Comparison of ENCODE assay signal across 12 cellular contexts in the genomic region with DNA sequence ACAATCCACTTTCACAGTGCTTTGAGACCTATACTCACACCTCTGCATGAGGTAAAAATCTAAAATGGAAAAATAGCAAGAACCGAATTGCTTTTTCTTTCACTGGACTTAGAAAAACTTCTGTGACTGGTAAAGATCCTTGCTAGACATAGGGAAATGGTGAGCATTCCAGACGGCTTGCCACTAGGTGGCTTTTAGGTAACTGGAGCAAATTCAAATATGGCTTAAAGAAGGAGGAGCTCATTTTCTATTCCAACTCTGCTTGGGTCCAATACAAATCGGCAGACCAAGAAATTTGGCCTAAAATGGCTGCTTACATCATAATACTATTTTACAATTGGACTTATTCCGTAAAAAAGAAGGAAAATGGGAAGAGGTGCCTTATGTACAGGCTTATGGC.
DNase-seq lines count a peak whose midpoint lies in the region; ATAC-seq and TF ChIP-seq lines count a peak whose summit lies in the region.
"Had no signal": no experiment of that assay in that cellular context is flagged by ENCODE, and none has a peak within 500 bp of the region (broad histone marks: within the 10 kb centered on the region; RNA-seq: fewer than 3 reads in every experiment).

No MANE protein-coding gene starts in this region.

- no peaks in the 10 kb centered on the region for H3K27me3 ChIP-seq in SU-DHL-6 (ENCODE audit: low read length)
- H3K27me3 ChIP-seq: pancreas had no signal

- no peaks in the 10 kb centered on the region; the same call in 1 of the 2 replicates for H3K9me3 ChIP-seq in SU-DHL-6 (ENCODE audit: insufficient read depth, low read length)
- H3K9me3 ChIP-seq: pancreas had no signal

- no peaks in the 10 kb centered on the region for H3K9me2 ChIP-seq in SU-DHL-6 (replicated peaks; ENCODE audit: insufficient read depth, low read length)

- no peak for DNase-seq in AG09309 (ENCODE audit: low read depth)
- peak; percentile 35 for DNase-seq in HEK293T (ENCODE audit: extremely low spot score)
- DNase-seq in glutamatergic neuron = no peak
- no peak for DNase-seq in NCI-H2227 (lab: John Stamatoyannopoulos, UW; ENCODE audit: unreplicated experiment)
- no peak for DNase-seq in lower leg skin (ENCODE audit: low spot score in 2 of 2)
- DNase-seq: activated CD4-positive, alpha-beta T cell treated with anti-CD3 and anti-CD28 coated beads for 1 hour; NCI-H1048; pancreas; RPMI8226 had no signal

- no peak overlapping the region for H3K9ac ChIP-seq in SU-DHL-6 (ENCODE audit: low read length)

- H3K36me3 Mint-ChIP-seq in glutamatergic neuron (ENCODE audit: unreplicated experiment) = peaks cover 16% of the 10 kb centered on the region

- 69 to 85% methylated on average over 4 of the region's 4 CpGs for WGBS in lower leg skin, 2 donors

- H3K27ac ChIP-seq in SU-DHL-6 (ENCODE audit: low read depth, low read length) = no peak overlapping the region
- H3K27ac ChIP-seq: pancreas had no signal

- no peak overlapping the region for H3K4me3 Mint-ChIP-seq in glutamatergic neuron (ENCODE audit: unreplicated experiment)

- TF ChIP-seq CTCF in AG09309 (IDR thresholded peaks at IDR 0.05; ENCODE audit: control insufficient read depth, insufficient read depth, low read depth, low read length, missing control alignments) (peak; percentile 34), SU-DHL-6 (IDR thresholded peaks at IDR 0.05; ENCODE audit: insufficient read depth, low read length, poor library complexity, severe bottlenecking) (no peak), glutamatergic neuron (IDR thresholded peaks at IDR 0.05; ENCODE audit: partially characterized antibody, unreplicated experiment) (peak; percentile 58), lower leg skin (IDR thresholded peaks at IDR 0.05) (no peak)

- POLR2A ChIA-PET in HEK293T (lab: Yijun Ruan, JAX) = no interaction called here

- H3K4me2 ChIP-seq in SU-DHL-6 (ENCODE audit: low read depth, low read length, poor library complexity, severe bottlenecking) = no peak overlapping the region

- peaks cover 6% of the 10 kb centered on the region for H3K27me3 Mint-ChIP-seq in glutamatergic neuron (ENCODE audit: unreplicated experiment)

- CTCF ChIA-PET in HEK293T (lab: Yijun Ruan, JAX) = interaction anchor here (0.6 kb wide), 2 partner anchors 77 to 126 kb away, joined by 3 to 6 read pairs; no protein-coding TSS in a partner anchor

- no peaks in the 10 kb centered on the region for H3F3A ChIP-seq in SU-DHL-6 (ENCODE audit: insufficient read depth)

- no peak overlapping the region for H3K27ac Mint-ChIP-seq in glutamatergic neuron (ENCODE audit: unreplicated experiment)

- no peaks in the 10 kb centered on the region for H3K36me3 ChIP-seq in SU-DHL-6 (ENCODE audit: low read length)
- H3K36me3 ChIP-seq: pancreas had no signal

- no peaks in the 10 kb centered on the region for H3K79me2 ChIP-seq in SU-DHL-6 (ENCODE audit: insufficient read depth, low read length)

- no peak for TF ChIP-seq POLR2A in lower leg skin (IDR thresholded peaks at IDR 0.05)

- ATAC-seq in HG03159 (IDR thresholded peaks at IDR 0.05; ENCODE audit: unreplicated experiment) (no peak), HG03175 (IDR thresholded peaks at IDR 0.05; ENCODE audit: unreplicated experiment) (no peak)
- ATAC-seq: pancreas had no signal

- intact Hi-C loops in lower leg skin (cut with DNase I; ENCODE audit: low total_unique reads) = no loop called here

- H4K20me1 ChIP-seq in SU-DHL-6 (ENCODE audit: low read depth, low read length) = no peaks in the 10 kb centered on the region

- H3K4me1 Mint-ChIP-seq in glutamatergic neuron (ENCODE audit: low read depth, unreplicated experiment) = no peaks in the 10 kb centered on the region

- no peak overlapping the region for H3K4me3 ChIP-seq in AG09309 (ENCODE audit: control insufficient read depth, low read depth, low read length)
- no peak overlapping the region for H3K4me3 ChIP-seq in SU-DHL-6 (ENCODE audit: insufficient read depth, low read length, poor library complexity, severe bottlenecking)
- no peak overlapping the region for H3K4me3 ChIP-seq in lower leg skin (ENCODE audit: low read depth, poor library complexity, severe bottlenecking)
- H3K4me3 ChIP-seq: pancreas had no signal

- H3K9me3 Mint-ChIP-seq in glutamatergic neuron (ENCODE audit: unreplicated experiment) = peaks cover 5% of the 10 kb centered on the region

- peak overlapping the region; percentile 24 for H2AFZ ChIP-seq in SU-DHL-6 (ENCODE audit: low read depth, low read length, severe bottlenecking)

TF ChIP-seq in HEK293T, 16 proteins besides CTCF, POLR2A, EP300 and RAD21:
- TF ChIP-seq NFRKB (IDR thresholded peaks at IDR 0.05) = no peak
- no peak for TF ChIP-seq ELF4 (IDR thresholded peaks at IDR 0.05)
- no peak for TF ChIP-seq FOXA1 (IDR thresholded peaks at IDR 0.05)
- no peak for TF ChIP-seq HDGF (IDR thresholded peaks at IDR 0.05; ENCODE audit: borderline replicate concordance)
- TF ChIP-seq BHLHE40 (IDR thresholded peaks at IDR 0.05; ENCODE audit: borderline replicate concordance) = no peak
- no peak for TF ChIP-seq ARNT (IDR thresholded peaks at IDR 0.05)
- TF ChIP-seq ZNF384 (IDR thresholded peaks at IDR 0.05) = no peak
- no peak for TF ChIP-seq L3MBTL2 (conservative IDR thresholded peaks at IDR 0.05)
- no peak for TF ChIP-seq FOXM1 (IDR thresholded peaks at IDR 0.05; ENCODE audit: borderline replicate concordance)
- TF ChIP-seq FOXK2 (IDR thresholded peaks at IDR 0.05) = no peak
- TF ChIP-seq LEF1 (IDR thresholded peaks at IDR 0.05; ENCODE audit: borderline replicate concordance) = no peak
- TF ChIP-seq TARDBP (IDR thresholded peaks at IDR 0.05) = no peak
- no peak for TF ChIP-seq SUZ12 (IDR thresholded peaks at IDR 0.05)
- no peak for TF ChIP-seq SP1 (IDR thresholded peaks at IDR 0.05)
- TF ChIP-seq CTBP1 (IDR thresholded peaks at IDR 0.05; ENCODE audit: borderline replicate concordance) = no peak
- TF ChIP-seq, protein P1, sequence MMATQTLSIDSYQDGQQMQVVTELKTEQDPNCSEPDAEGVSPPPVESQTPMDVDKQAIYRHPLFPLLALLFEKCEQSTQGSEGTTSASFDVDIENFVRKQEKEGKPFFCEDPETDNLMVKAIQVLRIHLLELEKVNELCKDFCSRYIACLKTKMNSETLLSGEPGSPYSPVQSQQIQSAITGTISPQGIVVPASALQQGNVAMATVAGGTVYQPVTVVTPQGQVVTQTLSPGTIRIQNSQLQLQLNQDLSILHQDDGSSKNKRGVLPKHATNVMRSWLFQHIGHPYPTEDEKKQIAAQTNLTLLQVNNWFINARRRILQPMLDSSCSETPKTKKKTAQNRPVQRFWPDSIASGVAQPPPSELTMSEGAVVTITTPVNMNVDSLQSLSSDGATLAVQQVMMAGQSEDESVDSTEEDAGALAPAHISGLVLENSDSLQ (IDR thresholded peaks at IDR 0.05) = no peak

Comparison
In these comparisons a context has a peak if more than half of its experiments do, and no peak if none do; other contexts are left out.
1. CTCF ChIP-seq: peak in AG09309 (single experiment) and glutamatergic neuron (single experiment); none in SU-DHL-6 (single experiment) and lower leg skin (0 of 3).